Comparison of ENCODE assay signal across 31 cellular contexts in genomic region chr5:28370896-28371295, GRCh38.
DNase-seq lines count a peak whose midpoint lies in the region; ATAC-seq, FAIRE-seq and TF ChIP-seq lines count a peak whose summit lies in the region.
"Had no signal": no experiment of that assay in that cellular context is flagged by ENCODE, and none has a peak within 500 bp of the region (broad histone marks: within the 10 kb centered on the region; RNA-seq: fewer than 3 reads in every experiment).

No MANE protein-coding gene starts in this region.

- H3K4ac ChIP-seq in trophoblast cell (ENCODE audit: low read depth, low read length) = no peak overlapping the region

- H3K79me2 ChIP-seq in trophoblast cell (ENCODE audit: control insufficient read depth, insufficient read depth, low read length, poor library complexity) = no peaks in the 10 kb centered on the region

- no peak overlapping the region for H2AFZ ChIP-seq in trophoblast cell (ENCODE audit: insufficient read depth, low read length, poor library complexity)

- CTCF ChIA-PET in A549 (lab: Yijun Ruan, JAX) = no interaction called here
- CTCF ChIA-PET in HEK293 (lab: Yijun Ruan, JAX) = no interaction called here

- no peak overlapping the region for H4K8ac ChIP-seq in trophoblast cell (ENCODE audit: low read depth, low read length)

- no peak for TF ChIP-seq POLR2A in A549 (IDR thresholded peaks at IDR 0.05; ENCODE audit: low read length)

- H2BK120ac ChIP-seq in trophoblast cell (ENCODE audit: insufficient read depth, low read length, poor library complexity) = no peak overlapping the region

- ATAC-seq in A549 = no peak
- ATAC-seq: CD8-positive, alpha-beta T cell had no signal

- H3K4me1 ChIP-seq in A549 = peaks cover 9% of the 10 kb centered on the region; the same call in 2 of the 3 replicates
- H3K4me1 ChIP-seq in HEK293 (ENCODE audit: control insufficient read depth, insufficient read depth, low read length) = no peaks in the 10 kb centered on the region
- H3K4me1 ChIP-seq in trophoblast cell (ENCODE audit: control insufficient read depth in 1 of 2, insufficient read depth in 2 of 2, low read length in 2 of 2) = peaks cover 4 to 6% of the 10 kb centered on the region in 2 experiments
- H3K4me1 ChIP-seq: BE2C; BLaER1; BLaER1 treated with 17β-estradiol and CSF1 and Interleukin-3, amounts not matched to agents 10 nM and 100 nM had no signal

- no peak overlapping the region for H3K9ac ChIP-seq in trophoblast cell (ENCODE audit: low read length)
- H3K9ac ChIP-seq: BLaER1; BLaER1 treated with 17β-estradiol and CSF1 and Interleukin-3, amounts not matched to agents 10 nM and 100 nM had no signal

- H4K91ac ChIP-seq in trophoblast cell (ENCODE audit: low read depth, low read length) = peak overlapping the region; percentile 47

- 41% methylated on average over 3 of the region's 3 CpGs for WGBS in A549 (ENCODE audit: missing lambda C conversion rate)
- no CpG with 5 or more reads among the region's 3 CpGs for WGBS in trophoblast cell (ENCODE audit: extremely low coverage, insufficient coverage, insufficient read length)

- H3K14ac ChIP-seq in trophoblast cell (ENCODE audit: low read length) = no peak overlapping the region

- 0 out of 3 replicates have a peak, but pooled peaks cover 2% of the 10 kb centered on the region for H3K9me3 ChIP-seq in A549
- H3K9me3 ChIP-seq in HEK293 (ENCODE audit: control insufficient read depth, insufficient read depth, low read depth, low read length) = no peaks in the 10 kb centered on the region; the same call in 1 of the 2 replicates
- no peaks in the 10 kb centered on the region for H3K9me3 ChIP-seq in trophoblast cell (ENCODE audit: insufficient read depth, low read depth, low read length)
- H3K9me3 ChIP-seq: BE2C; BLaER1; BLaER1 treated with 17β-estradiol and CSF1 and Interleukin-3, amounts not matched to agents 10 nM and 100 nM; Caco-2 had no signal

- no peaks in the 10 kb centered on the region for H3K36me3 ChIP-seq in HEK293 (ENCODE audit: control insufficient read depth in 2 of 2, insufficient read depth in 1 of 2, low read length in 2 of 2)
- no peaks in the 10 kb centered on the region for H3K36me3 ChIP-seq in trophoblast cell (ENCODE audit: control insufficient read depth in 1 of 2, insufficient read depth in 2 of 2, low read length in 2 of 2)
- H3K36me3 ChIP-seq: BE2C; BLaER1; BLaER1 treated with 17β-estradiol and CSF1 and Interleukin-3, amounts not matched to agents 10 nM and 100 nM had no signal

- H3K27ac ChIP-seq in A549 = peak overlapping the region in 1 of 2 experiments; percentile 42; a peak in 2 of 6 replicates
- no peak overlapping the region for H3K27ac ChIP-seq in HEK293 (ENCODE audit: extremely low read depth, low read depth, low read length)
- H3K27ac ChIP-seq in trophoblast cell (ENCODE audit: low read depth, low read length) = no peak overlapping the region
- H3K27ac ChIP-seq: 22Rv1; BLaER1; BLaER1 treated with 17β-estradiol and CSF1 and Interleukin-3, amounts not matched to agents 10 nM and 100 nM; C4-2B had no signal

- DNase-seq in A549 (ENCODE audit: low read depth in 1 of 2, low spot score in 1 of 2) (no peak), trophoblast cell (no peak), T-helper 9 cell (no peak), KBM-7 (no peak), amniotic stem cell (lab: John Stamatoyannopoulos, UW) (no peak)
- DNase-seq: 8988T; ACHN; AML-193; BE2C; C1 segment of cervical spinal cord; Caco-2; Calu3; CD4-positive, alpha-beta memory T cell; CD4-positive, alpha-beta T cell; CD4-positive, CD25-positive, alpha-beta regulatory T cell; CD8-positive, alpha-beta memory T cell; CD8-positive, alpha-beta T cell; COR-L47; DMS 273 treated with DMSO at 0.1 percent for 48 hours; DMS153; DMS53; DMS79; DMS79 treated with DMSO at 0.1 percent for 48 hours; DND-41; EL had no signal

- no peak for TF ChIP-seq CTCF in A549 (IDR thresholded peaks at IDR 0.05)
- TF ChIP-seq CTCF in HEK293 (tag by site-specific recombination; IDR thresholded peaks at IDR 0.05) = no peak

- POLR2A ChIA-PET in A549 (lab: Yijun Ruan, JAX) (no interaction called here), HEK293 (lab: Yijun Ruan, JAX) (no interaction called here)

- H3K27me3 ChIP-seq in trophoblast cell (ENCODE audit: insufficient read depth, low read length) = no peaks in the 10 kb centered on the region
- H3K27me3 ChIP-seq: BE2C; BLaER1; BLaER1 treated with 17β-estradiol and CSF1 and Interleukin-3, amounts not matched to agents 10 nM and 100 nM had no signal

- H3K4me2 ChIP-seq in A549 (no peak overlapping the region), trophoblast cell (ENCODE audit: low read length) (no peak overlapping the region)
- H3K4me2 ChIP-seq: BLaER1; BLaER1 treated with 17β-estradiol and CSF1 and Interleukin-3, amounts not matched to agents 10 nM and 100 nM had no signal

- H4K12ac ChIP-seq in trophoblast cell (ENCODE audit: low read depth, low read length) = no peak overlapping the region

- H2BK12ac ChIP-seq in trophoblast cell (ENCODE audit: low read length) = no peak overlapping the region

- H3K18ac ChIP-seq in trophoblast cell (ENCODE audit: low read length) = no peak overlapping the region

- peaks cover 4% of the 10 kb centered on the region for H3K79me1 ChIP-seq in trophoblast cell (ENCODE audit: low read length)

- no peak overlapping the region for H2BK5ac ChIP-seq in trophoblast cell (ENCODE audit: low read depth, low read length, poor library complexity)

- TF ChIP-seq EP300 in A549 (IDR thresholded peaks at IDR 0.05) = no peak

- no peak overlapping the region for H3K4me3 ChIP-seq in A549
- no peak overlapping the region for H3K4me3 ChIP-seq in HEK293 (ENCODE audit: low read depth, low read length)
- no peak overlapping the region for H3K4me3 ChIP-seq in trophoblast cell (ENCODE audit: low read depth, low read length)
- H3K4me3 ChIP-seq: BLaER1; BLaER1 treated with 17β-estradiol and CSF1 and Interleukin-3, amounts not matched to agents 10 nM and 100 nM had no signal

- H2AK5ac ChIP-seq in trophoblast cell (ENCODE audit: low read length) = no peak overlapping the region

- FAIRE-seq in A549 (lab: Jason Lieb, UNC) = no peak
- FAIRE-seq: D721Med had no signal

- no peak overlapping the region for H3K23ac ChIP-seq in trophoblast cell (ENCODE audit: low read length)

- in situ Hi-C loops in KBM-7 (cut with MboI; ENCODE audit: low pct_unique_long_range_greater_than_20kb, low sequenced_read_pairs) = no loop called here

- no peak for TF ChIP-seq RAD21 in A549 (conservative IDR thresholded peaks at IDR 0.05 in 1 of 2, IDR thresholded peaks at IDR 0.05 in 1 of 2)

TF ChIP-seq in A549, 52 proteins besides CTCF, POLR2A, EP300 and RAD21:
- TF ChIP-seq ZC3H11A (IDR thresholded peaks at IDR 0.05) (peak; percentile 37), RNF2 (IDR thresholded peaks at IDR 0.05; ENCODE audit: borderline replicate concordance, low read depth) (no peak)

TF ChIP-seq in HEK293, 187 proteins besides CTCF, POLR2A, EP300 and RAD21 (continues in another document):
- TF ChIP-seq ZNF623 (tag by site-specific recombination; IDR thresholded peaks at IDR 0.05) = peak; percentile 60
- TF ChIP-seq ZFP37 (tag by site-specific recombination; IDR thresholded peaks at IDR 0.05) = peak; percentile 53; the same call in 1 of the 2 replicates
- TF ChIP-seq ZNF560 (tag by site-specific recombination; IDR thresholded peaks at IDR 0.05; ENCODE audit: borderline replicate concordance) = peak; percentile 62; the same call in 1 of the 2 replicates
- TF ChIP-seq ZNF664 (tag by site-specific recombination; IDR thresholded peaks at IDR 0.05) = no peak
- TF ChIP-seq ZNF211 (tag by site-specific recombination; IDR thresholded peaks at IDR 0.05; ENCODE audit: low read depth) = no peak
- no peak for TF ChIP-seq ZNF658 (tag by site-specific recombination; IDR thresholded peaks at IDR 0.05)
- TF ChIP-seq ZNF645 (tag by site-specific recombination; IDR thresholded peaks at IDR 0.05) = no peak
- 0 out of 2 replicates have a peak, but pooled peaks have one; percentile 31 for TF ChIP-seq ZFP3 (tag by site-specific recombination; IDR thresholded peaks at IDR 0.05; ENCODE audit: low read depth)
- TF ChIP-seq ZNF426 (tag by site-specific recombination; IDR thresholded peaks at IDR 0.05) = peak; percentile 85
- TF ChIP-seq ZNF274 (IDR thresholded peaks at IDR 0.05; ENCODE audit: low read length) = no peak
- no peak for TF ChIP-seq ZNF274 (tag by site-specific recombination; IDR thresholded peaks at IDR 0.05; ENCODE audit: borderline replicate concordance)
- no peak for TF ChIP-seq KLF10 (tag by site-specific recombination; IDR thresholded peaks at IDR 0.05)
- TF ChIP-seq ZNF629 (tag by site-specific recombination; IDR thresholded peaks at IDR 0.05) = peak; percentile 15; the same call in 1 of the 2 replicates
- no peak for TF ChIP-seq ZNF610 (tag by site-specific recombination; IDR thresholded peaks at IDR 0.05; ENCODE audit: borderline replicate concordance)
- TF ChIP-seq ZNF654 (tag by site-specific recombination; IDR thresholded peaks at IDR 0.05; ENCODE audit: low read depth) = peak; percentile 35; the same call in 1 of the 2 replicates
- TF ChIP-seq BCL11A (tag by site-specific recombination; IDR thresholded peaks at IDR 0.05; ENCODE audit: low read depth) = no peak
- TF ChIP-seq ZNF394 (tag by site-specific recombination; IDR thresholded peaks at IDR 0.05; ENCODE audit: borderline replicate concordance) = peak; percentile 87
- TF ChIP-seq SP3 (tag by site-specific recombination; IDR thresholded peaks at IDR 0.05) = 0 out of 2 replicates have a peak, but pooled peaks have one; percentile 15
- TF ChIP-seq ZNF449 (tag by site-specific recombination; IDR thresholded peaks at IDR 0.05) = no peak

Comparison
In these comparisons a context has a peak if more than half of its experiments do, and no peak if none do; other contexts are left out.
1. Of the 5 proteins assayed by ChIP-seq in both HEK293 and A549: peak only in HEK293: REST; only in A549: none; in both: none; in neither: 4.